ENCODE assay signal across 10 cellular contexts in the genomic region with DNA sequence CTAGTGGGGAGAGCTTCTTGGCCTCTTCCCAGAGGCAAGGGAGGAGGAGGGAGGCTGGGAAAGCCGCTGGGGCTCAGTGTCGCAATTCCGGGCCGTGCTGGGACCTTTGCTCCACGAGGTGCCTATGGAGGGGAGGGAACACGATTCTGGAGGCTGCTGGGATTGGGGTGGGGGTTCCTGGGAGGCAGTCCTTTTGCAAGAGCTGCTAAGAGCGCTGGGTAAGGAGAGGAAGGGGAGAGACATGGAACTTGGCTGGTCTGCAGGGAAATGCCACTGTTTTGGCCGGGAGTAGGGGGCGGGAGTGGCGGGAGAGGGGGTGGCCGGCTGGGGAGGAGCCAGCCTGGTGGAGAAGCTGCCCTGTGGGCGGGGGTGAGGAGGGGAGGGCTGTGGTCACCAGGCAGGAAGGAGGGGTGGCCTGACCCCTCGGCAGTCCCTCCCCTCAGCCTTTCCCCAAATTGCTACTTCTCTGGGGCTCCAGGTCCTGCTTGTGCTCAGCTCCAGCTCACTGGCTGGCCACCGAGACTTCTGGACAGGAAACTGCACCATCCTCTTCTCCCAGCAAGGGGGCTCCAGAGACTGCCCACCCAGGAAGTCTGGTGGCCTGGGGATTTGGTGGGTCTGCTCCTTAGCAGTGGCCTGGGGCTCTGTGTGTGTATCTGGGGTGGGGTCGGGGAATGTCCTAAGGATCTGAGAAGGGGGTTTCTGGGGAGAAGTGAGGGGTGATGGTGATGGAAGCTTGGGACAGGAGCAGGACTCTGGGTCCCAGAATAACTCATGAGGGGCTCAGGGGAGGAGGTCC. TPM values are rescaled to one million over a fixed set of nuclear protein-coding genes. Genes with fewer than 3 reads are reported as not detected.
DNase-seq lines count a peak whose midpoint lies in the region; ATAC-seq and TF ChIP-seq lines count a peak whose summit lies in the region.
"Had no signal": no experiment of that assay in that cellular context is flagged by ENCODE, and none has a peak within 500 bp of the region (broad histone marks: within the 10 kb centered on the region; RNA-seq: fewer than 3 reads in every experiment).

Gene NR1H3 (plus strand): TSS at position 479 of the 799 bp plus-strand sequence. CDS start 1,221 bp downstream, outside the sequence.

- no TSS peak for BruUV-seq in HCT116 (replicated peaks; lab: Mats Ljungman, UMichigan)

- TF ChIP-seq POLR2A in HCT116 (IDR thresholded peaks at IDR 0.05; ENCODE audit: borderline replicate concordance, extremely low read depth, insufficient read depth, insufficient read length) (no peak), gastroesophageal sphincter (IDR thresholded peaks at IDR 0.05) (no peak)

- H3K4me3 ChIP-seq in HCT116 (replicated peaks in 1 of 2; ENCODE audit: low read depth in 1 of 2, low read length in 2 of 2) (no peak within 1 kb of the TSS), WERI-Rb-1 (ENCODE audit: low read depth, low read length) (no peak within 1 kb of the TSS), gastroesophageal sphincter (peak within 1 kb of the TSS; percentile 16 to 41)

- H4K20me1 ChIP-seq in HCT116 (ENCODE audit: insufficient read depth) = no peaks in the 10 kb centered on the region

- H3K9me3 ChIP-seq in HCT116 (ENCODE audit: control insufficient read depth in 1 of 2, insufficient read depth in 1 of 2, low read depth in 1 of 2, low read length in 2 of 2) (no peaks in the 10 kb centered on the region), WERI-Rb-1 (ENCODE audit: severe bottlenecking) (no peaks in the 10 kb centered on the region), gastroesophageal sphincter (no peaks in the 10 kb centered on the region)
- H3K9me3 ChIP-seq: neutrophil had no signal

- no peaks in the 10 kb centered on the region for H3K79me2 ChIP-seq in HCT116 (ENCODE audit: insufficient read depth, low read length)

- no peaks in the 10 kb centered on the region for H3K9me2 ChIP-seq in HCT116 (ENCODE audit: insufficient read depth)

- no peaks in the 10 kb centered on the region for H3K27me3 ChIP-seq in HCT116 (ENCODE audit: insufficient read depth, low read length)
- H3K27me3 ChIP-seq in WERI-Rb-1 (ENCODE audit: insufficient read depth, low read depth, severe bottlenecking) = no peaks in the 10 kb centered on the region
- no peaks in the 10 kb centered on the region for H3K27me3 ChIP-seq in gastroesophageal sphincter
- H3K27me3 ChIP-seq: neutrophil had no signal

- no peak within 1 kb of the TSS for H3K9ac ChIP-seq in HCT116 (ENCODE audit: low read length)

- DNase-seq in AML-193 (lab: John Stamatoyannopoulos, UW) = peak; percentile 40 to 44
- no peak for DNase-seq in HCT116 (ENCODE audit: low read depth, low spot score)
- DNase-seq in WERI-Rb-1 = peak; percentile 53
- peak in 29 of 56 donors; percentile 14 to 67 (median 36) for DNase-seq in nucleus accumbens (lab: John Stamatoyannopoulos, UW)
- no peak for DNase-seq in NCI-H446 treated with DMSO at 0.1 percent for 48 hours (lab: John Stamatoyannopoulos, UW)
- no peak for DNase-seq in inferior parietal cortex (ENCODE audit: extremely low spot score)

- peak within 1 kb of the TSS; percentile 20; the same call in 1 of the 2 replicates for H3K27ac ChIP-seq in HCT116 (ENCODE audit: low read depth, low read length)
- no peak within 1 kb of the TSS for H3K27ac ChIP-seq in WERI-Rb-1
- peak within 1 kb of the TSS; percentile 15 to 87 (median 77) for H3K27ac ChIP-seq in gastroesophageal sphincter
- H3K27ac ChIP-seq: HL-60, neutrophil had no signal

- H2AFZ ChIP-seq in HCT116 (ENCODE audit: low read depth, low read length, poor library complexity, severe bottlenecking) = no peak within 1 kb of the TSS

- peak; percentile 33 for ATAC-seq in HCT116
- peak; percentile 76 for ATAC-seq in gastroesophageal sphincter
- no peak for ATAC-seq in GM18873 (IDR thresholded peaks at IDR 0.05; ENCODE audit: low FRiP score, unreplicated experiment)

- H3K4me2 ChIP-seq in HCT116 (ENCODE audit: low read length) = no peak within 1 kb of the TSS

- POLR2A ChIA-PET in HCT116 (lab: Charles Lee) = no interaction called here

- H3K36me3 ChIP-seq in HCT116 (ENCODE audit: control insufficient read depth in 1 of 2, insufficient read depth in 2 of 2, low read length in 2 of 2) = no peaks in the 10 kb centered on the region
- H3K36me3 ChIP-seq in WERI-Rb-1 = no peaks in the 10 kb centered on the region
- H3K36me3 ChIP-seq in gastroesophageal sphincter = peaks cover 0 to 14% of the 10 kb centered on the region in 2 donors
- H3K36me3 ChIP-seq: neutrophil had no signal

- RAD21 ChIA-PET in HCT116 (lab: Charles Lee; ENCODE audit: low non-redundant PET in 1 of 2, low total read pairs in 2 of 2, uncharacterized antibody in 2 of 2, unreplicated experiment in 2 of 2) = no interaction called here

- TF ChIP-seq CTCF in HCT116 (IDR thresholded peaks at IDR 0.05 in 2 of 3, conservative IDR thresholded peaks at IDR 0.05 in 1 of 3; ENCODE audit: borderline replicate concordance in 1 of 3, insufficient read depth in 1 of 3, low read depth in 2 of 3, low read length in 2 of 3) (peak; percentile 27 to 35 (median 32); a peak in 4 of 6 replicates), WERI-Rb-1 (IDR thresholded peaks at IDR 0.05; ENCODE audit: low read depth, low read length) (peak; percentile 74), gastroesophageal sphincter (IDR thresholded peaks at IDR 0.05) (peak in 3 of 4 experiments; percentile 36 to 75 (median 67))

- CTCF ChIA-PET in HCT116 (lab: Charles Lee) = interaction anchor here (0.6 to 1.3 kb wide), 2 partner anchors 10 to 15 kb away, joined by 3 read pairs; no protein-coding TSS in a partner anchor

- intact Hi-C loops in HCT116 (cut with micrococcal nuclease) = loop anchor here (2.0 to 10.0 kb wide), 2 partner anchors 81 to 97 kb away; partner anchors contain the start of genes ARFGAP2 and MYBPC3

- 0% methylated on average over 1 of the region's 15 CpGs; no CpG with 5 or more reads in 1 of the 2 donors for WGBS in gastroesophageal sphincter (ENCODE audit: low coverage in 1 of 2), 2 donors

- TF ChIP-seq EP300 in gastroesophageal sphincter (IDR thresholded peaks at IDR 0.05) = no peak

- H3K4me1 ChIP-seq in HCT116 (ENCODE audit: control insufficient read depth in 1 of 2, insufficient read depth in 2 of 2, low read length in 2 of 2) (peaks cover 7 to 10% of the 10 kb centered on the region in 2 experiments), gastroesophageal sphincter (peaks cover 0 to 67% (median 51%) of the 10 kb centered on the region in 3 donors)

- peak; percentile 38; the same call in 1 of the 2 replicates for TF ChIP-seq RAD21 in HCT116 (IDR thresholded peaks at IDR 0.05; ENCODE audit: low read depth)

TF ChIP-seq in HCT116, 20 proteins besides CTCF, POLR2A, EP300 and RAD21:
- TF ChIP-seq YY1 (IDR thresholded peaks at IDR 0.05; ENCODE audit: extremely low read depth, insufficient replicate concordance, low read depth, low read length) = no peak
- 0 out of 2 replicates have a peak, but pooled peaks have one; percentile 13 for TF ChIP-seq CEBPB (IDR thresholded peaks at IDR 0.05; ENCODE audit: low read depth)

RNA-seq across cellular contexts. Expression of gene NR1H3, which starts in this region (rescaled TPM):
- total RNA-seq in HCT116 (2021; ENCODE audit: unreplicated experiment) = 23.5 TPM
- polyA plus RNA-seq in HCT116 (2012) = 27.0 and 27.2 TPM in 2 replicates
- total RNA-seq in gastroesophageal sphincter = 10 to 100 TPM; 14.5 to 21.0 (median 16.1) TPM

Comparison
In these comparisons a context has a peak if more than half of its experiments do, and no peak if none do; other contexts are left out.
1. DNase-seq: peak in AML-193 (2 of 2), WERI-Rb-1 (single experiment) and nucleus accumbens (29 of 56); none in HCT116 (single experiment), NCI-H446 treated with DMSO at 0.1 percent for 48 hours (single experiment) and inferior parietal cortex (single experiment).
2. H3K4me3 ChIP-seq: peak in gastroesophageal sphincter (2 of 2); none in HCT116 (0 of 2) and WERI-Rb-1 (single experiment).
3. Peak in every context shown above with its lines, with median percentiles within 50 percentile points of each other: CTCF ChIP-seq.